12 cellular contexts compared by ENCODE assay signal in the genomic region with DNA sequence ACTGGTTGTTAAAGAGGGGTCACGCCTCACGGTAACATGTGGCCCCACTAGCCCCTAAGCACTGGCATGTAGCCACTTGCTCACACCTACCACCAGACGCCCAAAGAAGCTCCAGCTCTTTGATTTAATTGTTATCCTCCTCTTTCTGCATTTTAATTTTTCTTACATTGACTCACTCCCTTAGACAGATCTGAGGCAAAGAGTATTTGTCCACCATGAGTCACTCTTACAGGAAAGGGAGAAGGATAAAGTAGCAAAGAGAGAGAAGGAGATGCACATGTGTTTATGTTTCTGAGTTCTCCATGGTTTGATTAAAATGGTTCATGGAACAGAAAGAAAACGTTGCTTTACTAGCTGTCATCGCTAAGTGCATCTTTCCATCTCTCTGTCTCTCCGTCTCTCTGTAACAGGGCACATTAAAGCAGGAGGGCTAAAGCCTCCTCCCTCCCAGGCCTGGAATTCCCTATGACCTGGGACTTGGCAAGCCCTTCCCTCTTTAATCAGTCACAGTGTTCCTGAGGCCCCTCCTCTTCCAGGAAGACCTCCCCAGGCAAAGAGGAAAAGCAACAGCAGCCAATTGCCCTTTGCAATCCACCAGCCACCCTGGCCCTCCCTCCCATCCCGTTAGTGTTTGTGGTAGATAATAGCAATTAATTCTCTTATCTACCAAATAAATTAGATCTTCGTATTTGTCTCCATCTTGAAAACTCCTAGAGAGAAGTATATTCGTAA.
DNase-seq lines count a peak whose midpoint lies in the region; ATAC-seq and TF ChIP-seq lines count a peak whose summit lies in the region.
"Had no signal": no experiment of that assay in that cellular context is flagged by ENCODE, and none has a peak within 500 bp of the region (broad histone marks: within the 10 kb centered on the region; RNA-seq: fewer than 3 reads in every experiment).

No MANE protein-coding gene starts in this region.

- H3K4me3 Mint-ChIP-seq in endothelial cell (ENCODE audit: unreplicated experiment): no peak overlapping the region
- no peak overlapping the region for H3K4me3 Mint-ChIP-seq in stimulated activated effector memory CD8-positive, alpha-beta T cell treated with anti-CD3 and anti-CD28 coated beads, Interleukin-12 subunit alpha, Interleukin-12 subunit beta, amount 100 ng/mL, for 72 hours

- H3K4me3 ChIP-seq in body of pancreas (no peak overlapping the region), smooth muscle cell (no peak overlapping the region)

- H3K27me3 ChIP-seq in body of pancreas (no peaks in the 10 kb centered on the region), smooth muscle cell (ENCODE audit: low read depth) (no peaks in the 10 kb centered on the region)

- no peaks in the 10 kb centered on the region for H3F3A ChIP-seq in smooth muscle cell (ENCODE audit: low read depth)

- no peaks in the 10 kb centered on the region for H3K27me3 Mint-ChIP-seq in endothelial cell (ENCODE audit: unreplicated experiment)

- intact Hi-C loops in body of pancreas (cut with DNase I) (no loop called here), left cardiac atrium (cut with DNase I) (no loop called here)

- 58 to 59% methylated on average over 9 of the region's 9 CpGs for WGBS in body of pancreas, 2 donors
- WGBS in smooth muscle cell (ENCODE audit: low lambda C conversion rate): 43% methylated on average over 9 of the region's 9 CpGs

- no peaks in the 10 kb centered on the region for H3K36me3 Mint-ChIP-seq in endothelial cell (ENCODE audit: low read depth, unreplicated experiment)
- H3K36me3 Mint-ChIP-seq in stimulated activated effector memory CD8-positive, alpha-beta T cell treated with anti-CD3 and anti-CD28 coated beads, Interleukin-12 subunit alpha, Interleukin-12 subunit beta, amount 100 ng/mL, for 72 hours: no peaks in the 10 kb centered on the region

- H3K36me3 ChIP-seq in body of pancreas (replicated peaks in 1 of 2; ENCODE audit: insufficient read depth in 1 of 2, low read depth in 2 of 2) (no peaks in the 10 kb centered on the region), smooth muscle cell (ENCODE audit: low read depth) (no peaks in the 10 kb centered on the region)

- no peaks in the 10 kb centered on the region for H4K20me1 ChIP-seq in smooth muscle cell (ENCODE audit: low read depth)

- TF ChIP-seq CTCF in body of pancreas (IDR thresholded peaks at IDR 0.05): no peak
- TF ChIP-seq CTCF in smooth muscle cell (IDR thresholded peaks at IDR 0.05; ENCODE audit: borderline replicate concordance, insufficient read depth, poor library complexity, severe bottlenecking): no peak
- no peak for TF ChIP-seq CTCF in endothelial cell (IDR thresholded peaks at IDR 0.05; ENCODE audit: unreplicated experiment)

- no peak overlapping the region for H3K9ac ChIP-seq in smooth muscle cell (ENCODE audit: low read depth)

- H2AFZ ChIP-seq in smooth muscle cell (ENCODE audit: low read depth): no peak overlapping the region

- peak overlapping the region; percentile 59 for H3K4me2 ChIP-seq in smooth muscle cell

- no peaks in the 10 kb centered on the region for H3K4me1 Mint-ChIP-seq in endothelial cell (ENCODE audit: unreplicated experiment)
- no peaks in the 10 kb centered on the region for H3K4me1 Mint-ChIP-seq in stimulated activated effector memory CD8-positive, alpha-beta T cell treated with anti-CD3 and anti-CD28 coated beads, Interleukin-12 subunit alpha, Interleukin-12 subunit beta, amount 100 ng/mL, for 72 hours

- H3K27ac Mint-ChIP-seq in endothelial cell (ENCODE audit: unreplicated experiment): no peak overlapping the region
- no peak overlapping the region for H3K27ac Mint-ChIP-seq in stimulated activated effector memory CD8-positive, alpha-beta T cell treated with anti-CD3 and anti-CD28 coated beads, Interleukin-12 subunit alpha, Interleukin-12 subunit beta, amount 100 ng/mL, for 72 hours

- H3K79me2 ChIP-seq in smooth muscle cell (ENCODE audit: low read depth): no peaks in the 10 kb centered on the region

- H3K9me3 Mint-ChIP-seq in endothelial cell (ENCODE audit: unreplicated experiment): no peaks in the 10 kb centered on the region
- H3K9me3 Mint-ChIP-seq in stimulated activated effector memory CD8-positive, alpha-beta T cell treated with anti-CD3 and anti-CD28 coated beads, Interleukin-12 subunit alpha, Interleukin-12 subunit beta, amount 100 ng/mL, for 72 hours: no peaks in the 10 kb centered on the region

- peak in 1 of 3 donors; percentile 10 for TF ChIP-seq POLR2A in body of pancreas (IDR thresholded peaks at IDR 0.05)

- DNase-seq in HT1080 (ENCODE audit: low read depth) (peak; percentile 42), body of pancreas (peak; percentile 38 to 72 (median 54)), left cardiac atrium (peak; percentile 64), smooth muscle cell (lab: John Stamatoyannopoulos, UW; ENCODE audit: unreplicated experiment) (no peak), endothelial cell (ENCODE audit: low spot score) (no peak), dermis blood vessel endothelial cell (no peak)
- DNase-seq in stimulated activated CD4-positive, alpha-beta T cell treated with anti-CD3 and anti-CD28 coated beads, Interleukin-2, amount 100 ng/mL, for 48 hours: no peak
- no peak for DNase-seq in stimulated activated effector memory CD8-positive, alpha-beta T cell treated with anti-CD3 and anti-CD28 coated beads, Interleukin-12 subunit alpha, Interleukin-12 subunit beta, amount 100 ng/mL, for 72 hours (ENCODE audit: low spot score in 2 of 2)
- DNase-seq: effector CD8-positive, alpha-beta T cell; NCI-H1092; NCI-H524 treated with DMSO at 0.1 percent for 48 hours had no signal

- H3K4me1 ChIP-seq in body of pancreas (peaks cover 15% of the 10 kb centered on the region), smooth muscle cell (ENCODE audit: low read depth) (no peaks in the 10 kb centered on the region)

- H3K27ac ChIP-seq in body of pancreas: peak overlapping the region in 2 of 4 donors; percentile 58 to 77
- peak overlapping the region; percentile 30 for H3K27ac ChIP-seq in smooth muscle cell (ENCODE audit: low read depth)
- H3K27ac ChIP-seq: VCaP had no signal

- ATAC-seq in body of pancreas (peak; percentile 87), left cardiac atrium (peak in 1 of 2 donors; percentile 89)
- no peak for ATAC-seq in stimulated activated effector memory CD8-positive, alpha-beta T cell treated with anti-CD3 and anti-CD28 coated beads, Interleukin-12 subunit alpha, Interleukin-12 subunit beta, amount 100 ng/mL, for 72 hours

- H3K9me3 ChIP-seq in body of pancreas (no peaks in the 10 kb centered on the region), smooth muscle cell (replicated peaks; ENCODE audit: low read depth) (no peaks in the 10 kb centered on the region)

Comparison
In these comparisons a context has a peak if more than half of its experiments do, and no peak if none do; other contexts are left out.
1. DNase-seq: peak in HT1080 (single experiment), body of pancreas (4 of 4) and left cardiac atrium (single experiment); none in smooth muscle cell (single experiment), stimulated activated CD4-positive, alpha-beta T cell treated with anti-CD3 and anti-CD28 coated beads, Interleukin-2, amount 100 ng/mL, for 48 hours (0 of 2), endothelial cell (single experiment), dermis blood vessel endothelial cell (single experiment) and stimulated activated effector memory CD8-positive, alpha-beta T cell treated with anti-CD3 and anti-CD28 coated beads, Interleukin-12 subunit alpha, Interleukin-12 subunit beta, amount 100 ng/mL, for 72 hours (0 of 2).